ENCODE assay signal across 8 cellular contexts in the genomic region with DNA sequence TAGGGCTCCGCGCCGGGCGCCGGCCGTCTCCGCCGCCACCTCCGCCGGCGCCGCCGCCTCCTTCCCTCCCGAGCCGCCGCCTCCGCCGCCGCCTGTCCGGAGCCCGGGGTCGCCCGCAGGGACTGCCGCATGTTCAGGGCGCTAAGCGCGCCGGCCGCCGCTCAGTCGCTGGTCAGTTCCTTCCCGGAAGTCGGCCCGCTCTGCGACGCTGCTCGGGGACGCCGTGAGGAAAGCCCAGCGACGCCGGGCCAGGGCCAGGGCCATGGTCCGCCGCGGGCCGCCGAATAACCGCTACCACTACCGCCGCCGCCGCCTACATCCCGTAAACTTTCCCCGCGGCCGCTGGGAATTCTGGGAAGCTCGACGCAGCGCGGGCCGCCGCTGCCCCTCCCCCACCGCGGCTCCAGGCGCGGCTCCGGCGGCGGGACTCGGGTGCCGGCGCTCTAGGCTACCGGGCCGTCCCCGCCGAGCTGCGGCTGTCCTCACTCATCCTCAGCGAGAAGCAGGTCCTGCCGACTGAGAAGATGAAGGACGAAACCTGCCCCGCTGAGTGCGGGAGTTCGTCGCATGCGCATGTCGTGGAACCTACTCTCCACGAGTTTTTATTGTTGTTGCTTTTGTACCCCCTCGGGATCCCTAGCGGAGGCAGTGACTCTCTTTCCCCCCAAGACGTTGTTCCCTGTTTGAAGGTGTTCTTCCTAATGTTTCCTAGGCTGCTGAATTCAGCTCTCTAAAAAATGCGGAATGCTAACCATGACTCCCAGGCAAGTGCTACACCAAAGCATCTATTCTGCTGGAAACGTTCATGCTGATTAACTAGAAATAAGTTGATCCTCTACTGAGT. TPM values are rescaled to one million over a fixed set of nuclear protein-coding genes. Genes with fewer than 3 reads are reported as not detected.
DNase-seq lines count a peak whose midpoint lies in the region; ATAC-seq and TF ChIP-seq lines count a peak whose summit lies in the region.

A gene (minus strand): TSS at position 299 of the 844 bp plus-strand sequence. CDS start 339 bp downstream, outside the sequence.

- 0 to 2% (median 0%) methylated on average over 13 to 92 of the region's 92 CpGs for WGBS in stomach, 5 donors

- peaks cover 28% of the 10 kb centered on the region for H3K36me3 Mint-ChIP-seq in activated T-helper 17 cell treated with anti-CD3 and anti-CD28 coated beads, Interleukin-2, amount 50 U/mL, for 72 hours (ENCODE audit: low read depth)
- no peaks in the 10 kb centered on the region for H3K36me3 Mint-ChIP-seq in natural killer cell

- H3K27me3 ChIP-seq in PC-9 (ENCODE audit: insufficient read depth, low read depth) (no peaks in the 10 kb centered on the region), stomach (no peaks in the 10 kb centered on the region)

- H2AFZ ChIP-seq in PC-9, result peak within 1 kb of the TSS; percentile 97

- peaks cover 17% of the 10 kb centered on the region; the same call in 1 of the 2 replicates for H3F3A ChIP-seq in PC-9 (ENCODE audit: insufficient read depth, low read depth)

- no peaks in the 10 kb centered on the region for H3K9me3 ChIP-seq in PC-9 (ENCODE audit: insufficient read depth, low read depth)
- no peaks in the 10 kb centered on the region for H3K9me3 ChIP-seq in stomach

- ATAC-seq in GM21390 (IDR thresholded peaks at IDR 0.05; ENCODE audit: unreplicated experiment), result peak; percentile 54
- ATAC-seq in activated T-helper 17 cell treated with anti-CD3 and anti-CD28 coated beads, Interleukin-2, amount 50 U/mL, for 72 hours (replicated peaks), result peak; percentile 82
- ATAC-seq in natural killer cell, result peak; percentile 63 to 71 (median 67)

- intact Hi-C loops in PC-9 (cut with micrococcal nuclease; ENCODE audit: unreplicated experiment), result no loop called here
- intact Hi-C loops in natural killer cell (cut with micrococcal nuclease), result no loop called here
- intact Hi-C loops in stomach (cut with DNase I; ENCODE audit: low total_unique reads), result no loop called here

- no peaks in the 10 kb centered on the region; the same call in 1 of the 2 replicates for H4K20me1 ChIP-seq in PC-9 (ENCODE audit: insufficient read depth)

- H3K4me3 ChIP-seq in PC-9 (peak within 1 kb of the TSS; percentile 99), stomach (peak within 1 kb of the TSS; percentile 62 to 87 (median 80))

- H3K27ac Mint-ChIP-seq in activated T-helper 17 cell treated with anti-CD3 and anti-CD28 coated beads, Interleukin-2, amount 50 U/mL, for 72 hours, result peak within 1 kb of the TSS; percentile 88
- H3K27ac Mint-ChIP-seq in natural killer cell, result peak within 1 kb of the TSS in 1 of 2 donors; percentile 11

- H3K36me3 ChIP-seq in PC-9 (ENCODE audit: low read depth), result peaks cover 12% of the 10 kb centered on the region
- H3K36me3 ChIP-seq in stomach, result peaks cover 0 to 11% (median 7%) of the 10 kb centered on the region in 4 donors

- H3K27ac ChIP-seq in PC-9 (peak within 1 kb of the TSS; percentile 80), stomach (peak within 1 kb of the TSS; percentile 96 to 99 (median 98))

- DNase-seq in DMS 273 treated with DMSO at 0.1 percent for 48 hours (lab: John Stamatoyannopoulos, UW) (peak; percentile 68), HuH-7 (ENCODE audit: low spot score) (peak; percentile 30), PC-9 (peak; percentile 70 to 76), fibroblast of peridontal ligament (ENCODE audit: extremely low read depth) (peak; percentile 85), natural killer cell (peak; percentile 41), stomach (peak; percentile 84)

- CTCF ChIA-PET in PC-9 (lab: Charles Lee), result no interaction called here

- peaks cover 44% of the 10 kb centered on the region for H3K79me2 ChIP-seq in PC-9 (ENCODE audit: low read depth)

- no peaks in the 10 kb centered on the region for H3K27me3 Mint-ChIP-seq in activated T-helper 17 cell treated with anti-CD3 and anti-CD28 coated beads, Interleukin-2, amount 50 U/mL, for 72 hours
- no peaks in the 10 kb centered on the region for H3K27me3 Mint-ChIP-seq in natural killer cell (ENCODE audit: low read depth in 2 of 2)

- H3K4me1 ChIP-seq in PC-9 (replicated peaks; ENCODE audit: insufficient read depth) (peaks cover 23% of the 10 kb centered on the region), stomach (peaks cover 7 to 43% (median 26%) of the 10 kb centered on the region in 4 donors)

- TF ChIP-seq CTCF in PC-9 (conservative IDR thresholded peaks at IDR 0.05), result no peak
- no peak for TF ChIP-seq CTCF in natural killer cell (IDR thresholded peaks at IDR 0.05)
- TF ChIP-seq CTCF in stomach (IDR thresholded peaks at IDR 0.05), result no peak

- no peaks in the 10 kb centered on the region for H3K9me2 ChIP-seq in PC-9 (ENCODE audit: insufficient read depth)

- TF ChIP-seq EP300 in stomach (IDR thresholded peaks at IDR 0.05), result no peak

- H3K9me3 Mint-ChIP-seq in activated T-helper 17 cell treated with anti-CD3 and anti-CD28 coated beads, Interleukin-2, amount 50 U/mL, for 72 hours, result no peaks in the 10 kb centered on the region
- H3K9me3 Mint-ChIP-seq in natural killer cell, result no peaks in the 10 kb centered on the region

- H3K4me1 Mint-ChIP-seq in activated T-helper 17 cell treated with anti-CD3 and anti-CD28 coated beads, Interleukin-2, amount 50 U/mL, for 72 hours, result no peaks in the 10 kb centered on the region
- H3K4me1 Mint-ChIP-seq in natural killer cell, result peaks cover 10 to 20% of the 10 kb centered on the region in 2 donors

- no peak within 1 kb of the TSS for H3K4me3 Mint-ChIP-seq in activated T-helper 17 cell treated with anti-CD3 and anti-CD28 coated beads, Interleukin-2, amount 50 U/mL, for 72 hours
- no peak within 1 kb of the TSS for H3K4me3 Mint-ChIP-seq in natural killer cell

- POLR2A ChIA-PET in PC-9 (lab: Charles Lee; ENCODE audit: unreplicated experiment), result interaction anchor here (0.6 to 0.7 kb wide), 5 partner anchors 41 to 121 kb away, joined by 3 to 10 read pairs (median 5); no protein-coding TSS in a partner anchor

- H3K4me2 ChIP-seq in PC-9, result peak within 1 kb of the TSS; percentile 95

- TF ChIP-seq POLR2A in stomach (IDR thresholded peaks at IDR 0.05), result peak in 1 of 4 donors; percentile 80

- TSS peak; percentile 98 for BruUV-seq in PC-9 (replicated peaks; lab: Mats Ljungman, UMichigan)

RNA-seq across cellular contexts. Expression of the gene that starts here (rescaled TPM):
- 37.1 and 40.7 TPM in 2 replicates for total RNA-seq in PC-9 (2021)
- 10 to 100 TPM in 1 of 2 donors, 1 to 10 TPM in 1; 7.8 to 13.4 TPM for total RNA-seq in activated T-helper 17 cell treated with anti-CD3 and anti-CD28 coated beads, Interleukin-2, amount 50 U/mL, for 72 hours
- 1 to 10 TPM; 3.0 to 6.6 (median 6.6) TPM for total RNA-seq in natural killer cell
- 10 to 100 TPM; 11.2 to 58.0 (median 26.2) TPM for total RNA-seq in stomach
- polyA plus RNA-seq in stomach, result 10 to 100 TPM; 19.0 to 37.0 (median 25.7) TPM

Comparison
In these comparisons a context has a peak if more than half of its experiments do, and no peak if none do; other contexts are left out.
1. Peak in every context shown above with its lines: DNase-seq, ATAC-seq, H3K4me3 ChIP-seq and H3K27ac ChIP-seq.
2. DNase-seq: peak in every context shown above with its lines; median percentile 85 in fibroblast of peridontal ligament; 84 in stomach; 73 in PC-9; 68 in DMS 273 treated with DMSO at 0.1 percent for 48 hours; 41 in natural killer cell; 30 in HuH-7.